ENCODE assay signal across 17 cellular contexts in genomic region chr12:95286713-95287112, GRCh38.
"Had no signal": no experiment of that assay in that cellular context is flagged by ENCODE, and none has a peak within 500 bp of the region (broad histone marks: within the 10 kb centered on the region; RNA-seq: fewer than 3 reads in every experiment).

No MANE protein-coding gene starts in this region.

- H3K9me3 ChIP-seq: adrenal gland, neutrophil, right lobe of liver, spleen had no signal

- H3K27ac ChIP-seq: neutrophil, right lobe of liver, spleen had no signal

- H3K9me3 Mint-ChIP-seq: activated naive CD4-positive, alpha-beta T cell treated with anti-CD3 and anti-CD28 coated beads for 36 hours; brain; mesothelial cell of epicardium; naive B cell; stimulated activated naive B cell treated with anti-CD40 and anti-IgM and Interleukin-4, amounts not matched to agents 10 μg/mL and 1 μg/mL and 100 μg/mL, for 72 hours; type B pancreatic cell had no signal

- H3K4me3 Mint-ChIP-seq: activated CD8-positive, alpha-beta T cell treated with anti-CD3 and anti-CD28 coated beads, Interleukin-2, amount 10 ng/mL, durations not matched to agents 7 days and 5 days; activated naive CD4-positive, alpha-beta T cell treated with anti-CD3 and anti-CD28 coated beads for 36 hours; brain; mesothelial cell of epicardium; naive B cell; stimulated activated naive B cell treated with anti-CD40 and anti-IgM and Interleukin-4, amounts not matched to agents 10 μg/mL and 1 μg/mL and 100 μg/mL, for 72 hours; type B pancreatic cell had no signal

- DNase-seq: activated CD4-positive, alpha-beta T cell treated with anti-CD3 and anti-CD28 coated beads for 4 hours; activated CD8-positive, alpha-beta memory T cell treated with anti-CD3 and anti-CD28 coated beads, Interleukin-2, amount 50 U/mL, for 48 hours; activated CD8-positive, alpha-beta T cell treated with anti-CD3 and anti-CD28 coated beads, Interleukin-2, amount 10 ng/mL, durations not matched to agents 7 days and 5 days; activated naive CD4-positive, alpha-beta T cell treated with anti-CD3 and anti-CD28 coated beads for 36 hours; dermis blood vessel endothelial cell; naive B cell; posterior cingulate gyrus; right lobe of liver; spleen; stimulated activated CD4-positive, alpha-beta T cell treated with anti-CD3 and anti-CD28 coated beads, Interleukin-2, amount 100 ng/mL, for 24 hours; stimulated activated naive B cell treated with anti-CD40 and anti-IgM and Interleukin-4, amounts not matched to agents 10 μg/mL and 1 μg/mL and 100 μg/mL, for 72 hours; T-helper 1 cell had no signal

- H3K27ac Mint-ChIP-seq: activated CD8-positive, alpha-beta T cell treated with anti-CD3 and anti-CD28 coated beads, Interleukin-2, amount 10 ng/mL, durations not matched to agents 7 days and 5 days; activated naive CD4-positive, alpha-beta T cell treated with anti-CD3 and anti-CD28 coated beads for 36 hours; naive B cell had no signal

- H3K4me3 ChIP-seq: adrenal gland, right lobe of liver, spleen had no signal

- ATAC-seq: activated CD8-positive, alpha-beta T cell treated with anti-CD3 and anti-CD28 coated beads, Interleukin-2, amount 10 ng/mL, durations not matched to agents 7 days and 5 days; right lobe of liver; stimulated activated naive B cell treated with anti-CD40 and anti-IgM and Interleukin-4, amounts not matched to agents 10 μg/mL and 1 μg/mL and 100 μg/mL, for 72 hours had no signal

- H3K27me3 ChIP-seq: adrenal gland, neutrophil, right lobe of liver, spleen had no signal

- H3K27me3 Mint-ChIP-seq: brain; naive B cell; stimulated activated naive B cell treated with anti-CD40 and anti-IgM and Interleukin-4, amounts not matched to agents 10 μg/mL and 1 μg/mL and 100 μg/mL, for 72 hours; type B pancreatic cell had no signal

- H3K4me1 Mint-ChIP-seq: naive B cell; stimulated activated naive B cell treated with anti-CD40 and anti-IgM and Interleukin-4, amounts not matched to agents 10 μg/mL and 1 μg/mL and 100 μg/mL, for 72 hours had no signal

- H3K4me1 ChIP-seq: right lobe of liver, spleen had no signal
